ENCODE assay signal across 36 cellular contexts in the genomic region with DNA sequence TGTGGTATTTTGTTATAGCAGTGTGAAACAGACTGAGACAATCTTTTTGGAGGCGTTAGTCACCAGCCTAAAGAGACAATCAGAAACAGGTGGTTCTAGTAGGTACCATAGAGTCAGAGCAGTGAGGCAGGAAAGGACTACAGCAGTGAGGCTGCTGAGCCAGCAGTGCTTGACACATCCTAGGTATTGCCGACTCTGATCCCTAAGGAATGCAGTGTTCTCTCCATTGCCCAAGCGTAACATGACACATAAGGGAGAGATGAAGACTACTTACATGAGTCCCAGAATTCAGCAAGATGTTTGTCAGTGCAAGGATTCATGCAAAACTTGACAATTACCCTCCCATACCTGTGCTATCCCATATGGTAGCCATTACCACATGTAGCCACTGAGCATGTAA.
A peak's percentile ranks its signal among the peaks of the same experiment; 100 is the strongest.
DNase-seq lines count a peak whose midpoint lies in the region; ATAC-seq, FAIRE-seq and TF ChIP-seq lines count a peak whose summit lies in the region.
"Had no signal": no experiment of that assay in that cellular context is flagged by ENCODE, and none has a peak within 500 bp of the region (broad histone marks: within the 10 kb centered on the region; RNA-seq: fewer than 3 reads in every experiment).

No MANE protein-coding gene starts in this region.

- H3K4me3 ChIP-seq in astrocyte (ENCODE audit: insufficient read depth, low read depth, low read length) = no peak overlapping the region
- H3K4me3 ChIP-seq: GM23338, lung, MG63, prostate gland, stomach, thyroid gland had no signal

- H3K27me3 Mint-ChIP-seq in astrocyte (ENCODE audit: low read depth, unreplicated experiment) (peaks cover 2% of the 10 kb centered on the region), type B pancreatic cell (peaks cover 7% of the 10 kb centered on the region)

- no peaks in the 10 kb centered on the region for H3K79me2 ChIP-seq in astrocyte (ENCODE audit: insufficient read depth, low read length)

- no peaks in the 10 kb centered on the region for H3K9me3 ChIP-seq in astrocyte (ENCODE audit: insufficient read depth, low read depth, low read length)
- H3K9me3 ChIP-seq: prostate gland, stomach, thyroid gland had no signal

- H3K4me1 Mint-ChIP-seq in astrocyte (ENCODE audit: low read depth, unreplicated experiment) (peaks cover 2% of the 10 kb centered on the region), type B pancreatic cell (ENCODE audit: unreplicated experiment) (no peaks in the 10 kb centered on the region)

- TF ChIP-seq CTCF in astrocyte (IDR thresholded peaks at IDR 0.05; ENCODE audit: insufficient read depth, low read depth, low read length) = no peak
- no peak for TF ChIP-seq CTCF in type B pancreatic cell (conservative IDR thresholded peaks at IDR 0.05)

- no peaks in the 10 kb centered on the region for H3K9me3 Mint-ChIP-seq in astrocyte (ENCODE audit: unreplicated experiment)
- H3K9me3 Mint-ChIP-seq in type B pancreatic cell = peaks cover 4% of the 10 kb centered on the region
- H3K9me3 Mint-ChIP-seq: activated T-helper 2 cell treated with anti-CD3 and anti-CD28 coated beads, Interferon-gamma antibody, Interleukin-2, Interleukin-4, amounts not matched to agents 10 μg/mL and 5 μg/mL and 100 μg/mL, durations not matched to agents 14 hours and 24 hours and 36 hours; HFFc6; natural killer cell treated with Interleukin-12 subunit alpha and Interleukin-12 subunit beta and Interleukin-15 and Interleukin-18, amount 100 ng/mL, for 72 hours had no signal

- no peak overlapping the region for H3K9ac ChIP-seq in astrocyte (ENCODE audit: low read length)

- H3K4me3 Mint-ChIP-seq in astrocyte (ENCODE audit: unreplicated experiment) (no peak overlapping the region), type B pancreatic cell (no peak overlapping the region)
- H3K4me3 Mint-ChIP-seq: activated CD8-positive, alpha-beta T cell treated with anti-CD3 and anti-CD28 coated beads, Interleukin-2, amount 10 ng/mL, durations not matched to agents 7 days and 5 days; GM23338; HFFc6; natural killer cell treated with Interleukin-12 subunit alpha and Interleukin-12 subunit beta and Interleukin-15 and Interleukin-18, amount 100 ng/mL, for 72 hours had no signal

- H3K27ac Mint-ChIP-seq in astrocyte (ENCODE audit: unreplicated experiment) = no peak overlapping the region
- no peak overlapping the region for H3K27ac Mint-ChIP-seq in type B pancreatic cell
- H3K27ac Mint-ChIP-seq: activated CD8-positive, alpha-beta T cell treated with anti-CD3 and anti-CD28 coated beads, Interleukin-2, amount 10 ng/mL, durations not matched to agents 7 days and 5 days; activated T-helper 2 cell treated with anti-CD3 and anti-CD28 coated beads, Interferon-gamma antibody, Interleukin-2, Interleukin-4, amounts not matched to agents 10 μg/mL and 5 μg/mL and 100 μg/mL, durations not matched to agents 14 hours and 24 hours and 36 hours; GM23338; HFFc6; natural killer cell treated with Interleukin-12 subunit alpha and Interleukin-12 subunit beta and Interleukin-15 and Interleukin-18, amount 100 ng/mL, for 72 hours had no signal

- no peak for ATAC-seq in GM18511 (IDR thresholded peaks at IDR 0.05; ENCODE audit: unreplicated experiment)
- ATAC-seq: activated CD8-positive, alpha-beta T cell treated with anti-CD3 and anti-CD28 coated beads, Interleukin-2, amount 10 ng/mL, durations not matched to agents 7 days and 5 days; GM23338; left cardiac atrium; natural killer cell treated with Interleukin-12 subunit alpha and Interleukin-12 subunit beta and Interleukin-15 and Interleukin-18, amount 100 ng/mL, for 72 hours; PC-3; sciatic nerve had no signal

- H3K27ac ChIP-seq in astrocyte (ENCODE audit: low read depth, low read length) = no peak overlapping the region
- H3K27ac ChIP-seq: C4-2B, epithelial cell of prostate, prostate gland, stomach, thyroid gland, VCaP had no signal

- DNase-seq in HCEC 1CT = peak; percentile 49
- peak; percentile 40 for DNase-seq in astrocyte (ENCODE audit: low read depth)
- DNase-seq in glomerular visceral epithelial cell (ENCODE audit: extremely low spot score) = peak; percentile 89
- no peak for DNase-seq in type B pancreatic cell (ENCODE audit: extremely low spot score, unreplicated experiment)
- no peak for DNase-seq in NCI-H2171 (lab: John Stamatoyannopoulos, UW)
- DNase-seq in NCI-H82 treated with DMSO at 0.1 percent for 48 hours (lab: John Stamatoyannopoulos, UW; ENCODE audit: unreplicated experiment) = no peak
- DNase-seq: activated CD4-positive, alpha-beta T cell treated with anti-CD3 and anti-CD28 coated beads for 4 hours; activated CD8-positive, alpha-beta T cell treated with anti-CD3 and anti-CD28 coated beads, Interleukin-2, amount 10 ng/mL, durations not matched to agents 7 days and 5 days; activated naive CD4-positive, alpha-beta T cell treated with anti-CD3 and anti-CD28 coated beads, Interleukin-2, amount 50 U/mL, for 16 hours; amygdala; DND-41; HFFc6; left cardiac atrium; MG63; NCI-H1105 treated with DMSO at 0.1 percent for 48 hours; NCI-H187 treated with DMSO at 0.1 percent for 48 hours; NCI-H524; NK-92 treated with Interleukin-12 subunit alpha and Interleukin-12 subunit beta, amount 100 ng/mL, for 24 hours; occipital lobe; PC-3; SHP77; stimulated activated CD4-positive, alpha-beta T cell treated with anti-CD3 and anti-CD28 coated beads, Interleukin-4, amount 100 ng/mL, for 1 hour; stomach; T-helper 2 cell; thyroid gland had no signal

- H3K36me3 Mint-ChIP-seq in astrocyte (ENCODE audit: low read depth, unreplicated experiment) (no peaks in the 10 kb centered on the region), type B pancreatic cell (no peaks in the 10 kb centered on the region)
- H3K36me3 Mint-ChIP-seq: natural killer cell treated with Interleukin-12 subunit alpha and Interleukin-12 subunit beta and Interleukin-15 and Interleukin-18, amount 100 ng/mL, for 72 hours had no signal

- H3K27me3 ChIP-seq in astrocyte (ENCODE audit: insufficient read depth, low read length) = no peaks in the 10 kb centered on the region
- H3K27me3 ChIP-seq: MG63, stomach, thyroid gland had no signal

- H3K36me3 ChIP-seq in astrocyte (ENCODE audit: insufficient read depth, low read length) = no peaks in the 10 kb centered on the region
- H3K36me3 ChIP-seq: prostate gland, stomach, thyroid gland had no signal

- FAIRE-seq in astrocyte (lab: Jason Lieb, UNC) = no peak
- FAIRE-seq: frontal cortex had no signal

- H2AFZ ChIP-seq in astrocyte (ENCODE audit: low read depth, low read length) = no peak overlapping the region
- H2AFZ ChIP-seq: GM23338 had no signal

- no peaks in the 10 kb centered on the region for H3K4me1 ChIP-seq in astrocyte (ENCODE audit: insufficient read depth, low read length)
- H3K4me1 ChIP-seq: prostate gland had no signal

- H3K4me2 ChIP-seq in astrocyte (ENCODE audit: low read length) = no peak overlapping the region
- H3K4me2 ChIP-seq: GM23338 had no signal

- no peaks in the 10 kb centered on the region for H4K20me1 ChIP-seq in astrocyte (ENCODE audit: insufficient read depth, low read length)

Comparison
In these comparisons a context has a peak if more than half of its experiments do, and no peak if none do; other contexts are left out.
1. DNase-seq: peak in HCEC 1CT (single experiment), astrocyte (single experiment) and glomerular visceral epithelial cell (single experiment); none in type B pancreatic cell (single experiment), NCI-H2171 (single experiment) and NCI-H82 treated with DMSO at 0.1 percent for 48 hours (single experiment).